1 cellular context compared by ENCODE assay signal in the genomic region with DNA sequence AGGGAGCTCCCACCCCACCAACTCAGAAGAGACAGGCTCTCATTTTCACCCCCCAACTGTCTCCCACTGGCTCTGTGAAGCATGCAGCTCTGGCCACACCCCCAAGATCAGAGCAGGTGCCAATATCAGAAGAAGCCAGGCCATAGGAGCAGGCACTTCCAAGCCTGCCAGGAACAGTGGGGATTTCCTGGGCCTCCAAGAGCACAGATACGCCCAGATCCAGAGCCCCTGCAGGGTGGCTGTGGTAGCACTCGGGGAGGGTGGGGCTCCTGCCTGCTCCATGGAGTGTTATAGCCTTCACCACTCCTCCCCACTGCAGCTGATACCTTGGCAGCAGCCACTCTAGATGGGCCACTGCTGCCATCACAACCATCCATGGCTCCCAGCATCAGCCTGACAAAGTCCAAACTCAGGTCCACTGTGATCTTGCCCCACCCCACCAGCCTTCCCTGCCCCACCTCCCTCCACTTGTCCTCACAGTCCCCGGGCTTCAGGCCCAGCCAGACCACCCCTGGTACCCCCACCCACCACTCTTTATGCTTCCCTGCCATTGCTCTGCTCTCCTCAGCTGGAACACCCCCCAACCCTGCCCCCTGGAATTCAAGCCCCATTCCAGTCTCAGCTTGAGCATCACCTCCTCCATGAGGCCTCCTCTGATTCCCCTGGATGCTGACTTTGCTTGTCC.
TF ChIP-seq lines count a peak whose summit lies in the region.

No MANE protein-coding gene starts in this region.

TF ChIP-seq in H1, 55 proteins besides CTCF, POLR2A, EP300 and RAD21 (continued from another document):
- TF ChIP-seq, protein P1, sequence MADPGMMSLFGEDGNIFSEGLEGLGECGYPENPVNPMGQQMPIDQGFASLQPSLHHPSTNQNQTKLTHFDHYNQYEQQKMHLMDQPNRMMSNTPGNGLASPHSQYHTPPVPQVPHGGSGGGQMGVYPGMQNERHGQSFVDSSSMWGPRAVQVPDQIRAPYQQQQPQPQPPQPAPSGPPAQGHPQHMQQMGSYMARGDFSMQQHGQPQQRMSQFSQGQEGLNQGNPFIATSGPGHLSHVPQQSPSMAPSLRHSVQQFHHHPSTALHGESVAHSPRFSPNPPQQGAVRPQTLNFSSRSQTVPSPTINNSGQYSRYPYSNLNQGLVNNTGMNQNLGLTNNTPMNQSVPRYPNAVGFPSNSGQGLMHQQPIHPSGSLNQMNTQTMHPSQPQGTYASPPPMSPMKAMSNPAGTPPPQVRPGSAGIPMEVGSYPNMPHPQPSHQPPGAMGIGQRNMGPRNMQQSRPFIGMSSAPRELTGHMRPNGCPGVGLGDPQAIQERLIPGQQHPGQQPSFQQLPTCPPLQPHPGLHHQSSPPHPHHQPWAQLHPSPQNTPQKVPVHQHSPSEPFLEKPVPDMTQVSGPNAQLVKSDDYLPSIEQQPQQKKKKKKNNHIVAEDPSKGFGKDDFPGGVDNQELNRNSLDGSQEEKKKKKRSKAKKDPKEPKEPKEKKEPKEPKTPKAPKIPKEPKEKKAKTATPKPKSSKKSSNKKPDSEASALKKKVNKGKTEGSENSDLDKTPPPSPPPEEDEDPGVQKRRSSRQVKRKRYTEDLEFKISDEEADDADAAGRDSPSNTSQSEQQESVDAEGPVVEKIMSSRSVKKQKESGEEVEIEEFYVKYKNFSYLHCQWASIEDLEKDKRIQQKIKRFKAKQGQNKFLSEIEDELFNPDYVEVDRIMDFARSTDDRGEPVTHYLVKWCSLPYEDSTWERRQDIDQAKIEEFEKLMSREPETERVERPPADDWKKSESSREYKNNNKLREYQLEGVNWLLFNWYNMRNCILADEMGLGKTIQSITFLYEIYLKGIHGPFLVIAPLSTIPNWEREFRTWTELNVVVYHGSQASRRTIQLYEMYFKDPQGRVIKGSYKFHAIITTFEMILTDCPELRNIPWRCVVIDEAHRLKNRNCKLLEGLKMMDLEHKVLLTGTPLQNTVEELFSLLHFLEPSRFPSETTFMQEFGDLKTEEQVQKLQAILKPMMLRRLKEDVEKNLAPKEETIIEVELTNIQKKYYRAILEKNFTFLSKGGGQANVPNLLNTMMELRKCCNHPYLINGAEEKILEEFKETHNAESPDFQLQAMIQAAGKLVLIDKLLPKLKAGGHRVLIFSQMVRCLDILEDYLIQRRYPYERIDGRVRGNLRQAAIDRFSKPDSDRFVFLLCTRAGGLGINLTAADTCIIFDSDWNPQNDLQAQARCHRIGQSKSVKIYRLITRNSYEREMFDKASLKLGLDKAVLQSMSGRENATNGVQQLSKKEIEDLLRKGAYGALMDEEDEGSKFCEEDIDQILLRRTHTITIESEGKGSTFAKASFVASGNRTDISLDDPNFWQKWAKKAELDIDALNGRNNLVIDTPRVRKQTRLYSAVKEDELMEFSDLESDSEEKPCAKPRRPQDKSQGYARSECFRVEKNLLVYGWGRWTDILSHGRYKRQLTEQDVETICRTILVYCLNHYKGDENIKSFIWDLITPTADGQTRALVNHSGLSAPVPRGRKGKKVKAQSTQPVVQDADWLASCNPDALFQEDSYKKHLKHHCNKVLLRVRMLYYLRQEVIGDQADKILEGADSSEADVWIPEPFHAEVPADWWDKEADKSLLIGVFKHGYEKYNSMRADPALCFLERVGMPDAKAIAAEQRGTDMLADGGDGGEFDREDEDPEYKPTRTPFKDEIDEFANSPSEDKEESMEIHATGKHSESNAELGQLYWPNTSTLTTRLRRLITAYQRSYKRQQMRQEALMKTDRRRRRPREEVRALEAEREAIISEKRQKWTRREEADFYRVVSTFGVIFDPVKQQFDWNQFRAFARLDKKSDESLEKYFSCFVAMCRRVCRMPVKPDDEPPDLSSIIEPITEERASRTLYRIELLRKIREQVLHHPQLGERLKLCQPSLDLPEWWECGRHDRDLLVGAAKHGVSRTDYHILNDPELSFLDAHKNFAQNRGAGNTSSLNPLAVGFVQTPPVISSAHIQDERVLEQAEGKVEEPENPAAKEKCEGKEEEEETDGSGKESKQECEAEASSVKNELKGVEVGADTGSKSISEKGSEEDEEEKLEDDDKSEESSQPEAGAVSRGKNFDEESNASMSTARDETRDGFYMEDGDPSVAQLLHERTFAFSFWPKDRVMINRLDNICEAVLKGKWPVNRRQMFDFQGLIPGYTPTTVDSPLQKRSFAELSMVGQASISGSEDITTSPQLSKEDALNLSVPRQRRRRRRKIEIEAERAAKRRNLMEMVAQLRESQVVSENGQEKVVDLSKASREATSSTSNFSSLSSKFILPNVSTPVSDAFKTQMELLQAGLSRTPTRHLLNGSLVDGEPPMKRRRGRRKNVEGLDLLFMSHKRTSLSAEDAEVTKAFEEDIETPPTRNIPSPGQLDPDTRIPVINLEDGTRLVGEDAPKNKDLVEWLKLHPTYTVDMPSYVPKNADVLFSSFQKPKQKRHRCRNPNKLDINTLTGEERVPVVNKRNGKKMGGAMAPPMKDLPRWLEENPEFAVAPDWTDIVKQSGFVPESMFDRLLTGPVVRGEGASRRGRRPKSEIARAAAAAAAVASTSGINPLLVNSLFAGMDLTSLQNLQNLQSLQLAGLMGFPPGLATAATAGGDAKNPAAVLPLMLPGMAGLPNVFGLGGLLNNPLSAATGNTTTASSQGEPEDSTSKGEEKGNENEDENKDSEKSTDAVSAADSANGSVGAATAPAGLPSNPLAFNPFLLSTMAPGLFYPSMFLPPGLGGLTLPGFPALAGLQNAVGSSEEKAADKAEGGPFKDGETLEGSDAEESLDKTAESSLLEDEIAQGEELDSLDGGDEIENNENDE (IDR thresholded peaks at IDR 0.05; ENCODE audit: insufficient replicate concordance, low read length): no peak
- no peak for TF ChIP-seq RFX5 (IDR thresholded peaks at IDR 0.05; ENCODE audit: borderline replicate concordance, low read depth, low read length)
